ENCODE assay signal across 19 cellular contexts in the genomic region with DNA sequence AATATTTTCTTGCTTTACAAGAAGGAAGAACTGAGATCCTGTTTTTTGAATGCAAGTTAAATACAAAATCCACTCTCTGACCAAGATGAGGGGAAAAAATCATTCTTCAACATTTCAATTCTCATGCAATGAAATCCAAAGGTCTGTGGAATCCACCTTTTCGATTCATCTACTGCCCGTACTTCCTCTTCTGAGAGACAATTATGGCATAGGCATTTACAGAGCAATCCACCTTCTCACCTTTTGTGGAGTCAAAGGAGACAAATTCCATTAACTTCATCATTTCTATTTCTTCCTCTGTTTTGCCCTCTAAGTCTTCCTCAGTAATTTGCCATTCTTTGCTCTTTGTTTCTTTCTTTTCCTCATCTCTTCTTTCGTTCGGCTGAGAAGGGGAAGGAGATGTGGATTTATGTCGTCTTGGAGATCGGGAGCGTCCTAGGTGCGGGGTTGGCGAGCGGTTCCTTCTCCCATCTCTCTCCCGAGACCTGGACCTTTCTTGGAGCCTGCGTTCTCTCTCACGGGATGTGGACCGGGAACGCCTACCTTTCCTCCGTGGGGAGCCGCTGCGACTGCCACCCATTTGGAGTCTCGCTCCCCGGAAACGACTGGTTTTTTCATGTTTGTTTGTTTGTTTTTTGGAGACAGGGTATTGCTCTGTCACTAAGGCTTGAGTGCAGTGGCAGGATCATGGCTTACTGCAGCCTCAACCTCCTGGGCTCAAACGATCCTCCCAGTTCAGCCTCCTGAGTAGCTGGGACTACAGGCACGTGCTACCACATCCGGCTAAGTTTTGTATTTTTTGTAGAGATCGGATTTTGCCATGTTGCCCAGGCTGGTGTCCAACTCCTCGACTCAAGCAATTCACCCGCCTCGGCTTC. TPM values are rescaled to one million over a fixed set of nuclear protein-coding genes. Genes with fewer than 3 reads are reported as not detected.
DNase-seq lines count a peak whose midpoint lies in the region; ATAC-seq and TF ChIP-seq lines count a peak whose summit lies in the region.
"Had no signal": no experiment of that assay in that cellular context is flagged by ENCODE, and none has a peak within 500 bp of the region (broad histone marks: within the 10 kb centered on the region; RNA-seq: fewer than 3 reads in every experiment).

No MANE protein-coding gene starts in this region.

- H3F3A ChIP-seq in GM23338 (replicated peaks; ENCODE audit: low read depth), result no peaks in the 10 kb centered on the region

- no peak overlapping the region; the same call in 1 of the 2 replicates for H3K27ac Mint-ChIP-seq in GM23338
- H3K27ac Mint-ChIP-seq: B cell; CD4-positive, alpha-beta T cell had no signal

- H3K36me3 ChIP-seq in GM23338 (ENCODE audit: insufficient read depth) (no peaks in the 10 kb centered on the region; the same call in 1 of the 2 replicates), spleen (no peaks in the 10 kb centered on the region)

- TF ChIP-seq POLR2A in spleen (IDR thresholded peaks at IDR 0.05), result no peak

- peak overlapping the region; percentile 88 for H2AFZ ChIP-seq in GM23338

- H3K4me3 ChIP-seq in GM23338, result peak overlapping the region; percentile 35
- H3K4me3 ChIP-seq in spleen, result no peak overlapping the region

- H4K20me1 ChIP-seq in GM23338 (replicated peaks; ENCODE audit: insufficient read depth), result no peaks in the 10 kb centered on the region

- H3K27me3 ChIP-seq in GM23338 (ENCODE audit: insufficient read depth) (no peaks in the 10 kb centered on the region), spleen (replicated peaks in 1 of 7) (no peaks in the 10 kb centered on the region)

- H3K4me3 Mint-ChIP-seq in GM23338, result no peak overlapping the region
- H3K4me3 Mint-ChIP-seq: B cell; CD4-positive, alpha-beta T cell had no signal

- H3K4me1 ChIP-seq in GM23338 (ENCODE audit: insufficient read depth) (peaks cover 5% of the 10 kb centered on the region), spleen (no peaks in the 10 kb centered on the region)

- H3K9me2 ChIP-seq in GM23338 (ENCODE audit: insufficient read depth), result no peaks in the 10 kb centered on the region
- H3K9me2 ChIP-seq: SK-N-SH had no signal

- WGBS in spleen, 5 donors, result 79 to 93% (median 89%) methylated on average over 28 of the region's 28 CpGs

- H3K36me3 Mint-ChIP-seq in GM23338 (ENCODE audit: low read depth), result no peaks in the 10 kb centered on the region; the same call in 2 of the 3 replicates

- H3K9me3 Mint-ChIP-seq in GM23338, result peaks cover 15% of the 10 kb centered on the region
- H3K9me3 Mint-ChIP-seq: CD4-positive, alpha-beta T cell had no signal

- H3K79me2 ChIP-seq in GM23338 (replicated peaks; ENCODE audit: insufficient read depth), result no peaks in the 10 kb centered on the region

- peak overlapping the region; percentile 33; the same call in 1 of the 2 replicates for H3K27ac ChIP-seq in GM23338 (ENCODE audit: low read depth)
- H3K27ac ChIP-seq in spleen, result no peak overlapping the region

- no peaks in the 10 kb centered on the region for H3K9me3 ChIP-seq in spleen
- H3K9me3 ChIP-seq: SK-N-SH had no signal

- ATAC-seq in GM23338 (peak; percentile 60; the same call in 2 of the 3 replicates), HG03571 (IDR thresholded peaks at IDR 0.05; ENCODE audit: unreplicated experiment) (no peak)
- ATAC-seq: Panc1, Right ventricle myocardium inferior had no signal

- intact Hi-C loops in spleen (cut with DNase I; ENCODE audit: low total_unique reads), result no loop called here

- TF ChIP-seq CTCF in GM23338 (conservative IDR thresholded peaks at IDR 0.05; ENCODE audit: low read depth in 2 of 2) (no peak), spleen (IDR thresholded peaks at IDR 0.05 in 8 of 11, conservative IDR thresholded peaks at IDR 0.05 in 3 of 11) (no peak)

- H3K4me2 ChIP-seq in GM23338, result 0 out of 2 replicates have a peak overlapping the region, but pooled peaks have one; percentile 22
- H3K4me2 ChIP-seq: SK-N-SH had no signal

- no peaks in the 10 kb centered on the region for H3K4me1 Mint-ChIP-seq in GM23338
- H3K4me1 Mint-ChIP-seq: B cell had no signal

- DNase-seq in GM23338 (ENCODE audit: low spot score) (peak; percentile 33), NCI-H69 (lab: John Stamatoyannopoulos, UW) (peak; percentile 47), iPS-NIHi11 (ENCODE audit: low spot score) (peak; percentile 16), spleen (peak; percentile 45), AG08396 (ENCODE audit: low spot score) (no peak)
- no peak for DNase-seq in stimulated activated CD4-positive, alpha-beta T cell treated with anti-CD3 and anti-CD28 coated beads, Interleukin-2, amount 100 ng/mL, for 24 hours
- DNase-seq in activated naive CD4-positive, alpha-beta T cell treated with anti-CD3 and anti-CD28 coated beads, Interleukin-2, amount 50 U/mL, for 16 hours, result no peak
- DNase-seq: ACHN; CD4-positive, alpha-beta T cell; GOT3; NCI-H1092; NCI-H1694 treated with DMSO at 0.1 percent for 48 hours; NCI-H446; NCI-H82; SK-N-SH had no signal

- H3K27me3 Mint-ChIP-seq in GM23338 (ENCODE audit: insufficient read depth, low read depth, poor library complexity), result peaks cover 2% of the 10 kb centered on the region
- H3K27me3 Mint-ChIP-seq: B cell; CD4-positive, alpha-beta T cell had no signal

TF ChIP-seq in GM23338, 12 proteins besides CTCF, POLR2A, EP300 and RAD21 (continues in another document):
- TF ChIP-seq NANOG (IDR thresholded peaks at IDR 0.05; ENCODE audit: borderline replicate concordance), result no peak
- TF ChIP-seq ZNF331 (CRISPR knock-in tag; IDR thresholded peaks at IDR 0.05; ENCODE audit: low read depth), result no peak
- TF ChIP-seq, protein P1, sequence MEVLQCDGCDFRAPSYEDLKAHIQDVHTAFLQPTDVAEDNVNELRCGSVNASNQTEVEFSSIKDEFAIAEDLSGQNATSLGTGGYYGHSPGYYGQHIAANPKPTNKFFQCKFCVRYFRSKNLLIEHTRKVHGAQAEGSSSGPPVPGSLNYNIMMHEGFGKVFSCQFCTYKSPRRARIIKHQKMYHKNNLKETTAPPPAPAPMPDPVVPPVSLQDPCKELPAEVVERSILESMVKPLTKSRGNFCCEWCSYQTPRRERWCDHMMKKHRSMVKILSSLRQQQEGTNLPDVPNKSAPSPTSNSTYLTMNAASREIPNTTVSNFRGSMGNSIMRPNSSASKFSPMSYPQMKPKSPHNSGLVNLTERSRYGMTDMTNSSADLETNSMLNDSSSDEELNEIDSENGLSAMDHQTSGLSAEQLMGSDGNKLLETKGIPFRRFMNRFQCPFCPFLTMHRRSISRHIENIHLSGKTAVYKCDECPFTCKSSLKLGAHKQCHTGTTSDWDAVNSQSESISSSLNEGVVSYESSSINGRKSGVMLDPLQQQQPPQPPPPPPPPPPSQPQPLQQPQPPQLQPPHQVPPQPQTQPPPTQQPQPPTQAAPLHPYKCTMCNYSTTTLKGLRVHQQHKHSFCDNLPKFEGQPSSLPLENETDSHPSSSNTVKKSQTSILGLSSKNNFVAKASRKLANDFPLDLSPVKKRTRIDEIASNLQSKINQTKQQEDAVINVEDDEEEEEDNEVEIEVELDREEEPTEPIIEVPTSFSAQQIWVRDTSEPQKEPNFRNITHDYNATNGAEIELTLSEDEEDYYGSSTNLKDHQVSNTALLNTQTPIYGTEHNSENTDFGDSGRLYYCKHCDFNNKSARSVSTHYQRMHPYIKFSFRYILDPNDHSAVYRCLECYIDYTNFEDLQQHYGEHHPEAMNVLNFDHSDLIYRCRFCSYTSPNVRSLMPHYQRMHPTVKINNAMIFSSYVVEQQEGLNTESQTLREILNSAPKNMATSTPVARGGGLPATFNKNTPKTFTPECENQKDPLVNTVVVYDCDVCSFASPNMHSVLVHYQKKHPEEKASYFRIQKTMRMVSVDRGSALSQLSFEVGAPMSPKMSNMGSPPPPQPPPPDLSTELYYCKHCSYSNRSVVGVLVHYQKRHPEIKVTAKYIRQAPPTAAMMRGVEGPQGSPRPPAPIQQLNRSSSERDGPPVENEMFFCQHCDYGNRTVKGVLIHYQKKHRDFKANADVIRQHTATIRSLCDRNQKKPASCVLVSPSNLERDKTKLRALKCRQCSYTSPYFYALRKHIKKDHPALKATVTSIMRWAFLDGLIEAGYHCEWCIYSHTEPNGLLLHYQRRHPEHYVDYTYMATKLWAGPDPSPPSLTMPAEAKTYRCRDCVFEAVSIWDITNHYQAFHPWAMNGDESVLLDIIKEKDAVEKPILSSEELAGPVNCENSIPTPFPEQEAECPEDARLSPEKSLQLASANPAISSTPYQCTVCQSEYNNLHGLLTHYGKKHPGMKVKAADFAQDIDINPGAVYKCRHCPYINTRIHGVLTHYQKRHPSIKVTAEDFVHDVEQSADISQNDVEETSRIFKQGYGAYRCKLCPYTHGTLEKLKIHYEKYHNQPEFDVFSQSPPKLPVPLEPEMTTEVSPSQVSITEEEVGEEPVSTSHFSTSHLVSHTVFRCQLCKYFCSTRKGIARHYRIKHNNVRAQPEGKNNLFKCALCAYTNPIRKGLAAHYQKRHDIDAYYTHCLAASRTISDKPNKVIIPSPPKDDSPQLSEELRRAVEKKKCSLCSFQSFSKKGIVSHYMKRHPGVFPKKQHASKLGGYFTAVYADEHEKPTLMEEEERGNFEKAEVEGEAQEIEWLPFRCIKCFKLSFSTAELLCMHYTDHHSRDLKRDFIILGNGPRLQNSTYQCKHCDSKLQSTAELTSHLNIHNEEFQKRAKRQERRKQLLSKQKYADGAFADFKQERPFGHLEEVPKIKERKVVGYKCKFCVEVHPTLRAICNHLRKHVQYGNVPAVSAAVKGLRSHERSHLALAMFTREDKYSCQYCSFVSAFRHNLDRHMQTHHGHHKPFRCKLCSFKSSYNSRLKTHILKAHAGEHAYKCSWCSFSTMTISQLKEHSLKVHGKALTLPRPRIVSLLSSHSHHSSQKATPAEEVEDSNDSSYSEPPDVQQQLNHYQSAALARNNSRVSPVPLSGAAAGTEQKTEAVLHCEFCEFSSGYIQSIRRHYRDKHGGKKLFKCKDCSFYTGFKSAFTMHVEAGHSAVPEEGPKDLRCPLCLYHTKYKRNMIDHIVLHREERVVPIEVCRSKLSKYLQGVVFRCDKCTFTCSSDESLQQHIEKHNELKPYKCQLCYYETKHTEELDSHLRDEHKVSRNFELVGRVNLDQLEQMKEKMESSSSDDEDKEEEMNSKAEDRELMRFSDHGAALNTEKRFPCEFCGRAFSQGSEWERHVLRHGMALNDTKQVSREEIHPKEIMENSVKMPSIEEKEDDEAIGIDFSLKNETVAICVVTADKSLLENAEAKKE (CRISPR knock-in tag; IDR thresholded peaks at IDR 0.05), result no peak
- no peak for TF ChIP-seq STAT1 (IDR thresholded peaks at IDR 0.05; ENCODE audit: unreplicated experiment)
- TF ChIP-seq POLR2AphosphoS5 (IDR thresholded peaks at IDR 0.05; ENCODE audit: low read depth), result no peak
- TF ChIP-seq EZH2phosphoT487 (IDR thresholded peaks at IDR 0.05; ENCODE audit: unreplicated experiment), result no peak
- TF ChIP-seq CREB1 (CRISPR knock-in tag; IDR thresholded peaks at IDR 0.05; ENCODE audit: low read depth), result no peak

RNA-seq across cellular contexts. Expression of a gene that starts 24.3 kb away (rescaled TPM):
- total RNA-seq in GM23338 (2014; rRNA removed; shearing (Covaris generic)), result 46.3 and 50.9 TPM in 2 replicates
- polyA plus RNA-seq in GM23338 (2016; fragmentation: Nextera tagmentation; extraction: Ambion mirVana), result 25.2 and 31.3 TPM in 2 replicates
- total RNA-seq in spleen, result 10 to 100 TPM; 60.5 to 84.3 (median 71.1) TPM
- 1 to 10 TPM; 5.1 to 8.0 (median 5.7) TPM for polyA plus RNA-seq in spleen

RNA-seq across cellular contexts. Expression of a gene that starts 38.6 kb away (rescaled TPM):
- total RNA-seq in GM23338 (2014; rRNA removed; shearing (Covaris generic)), result 25.3 and 29.2 TPM in 2 replicates
- polyA plus RNA-seq in GM23338 (2016; fragmentation: Nextera tagmentation; extraction: Ambion mirVana) (86.0 and 90.1 TPM in 2 replicates), spleen (10 to 100 TPM; 28.6 to 34.5 (median 34.2) TPM)
- total RNA-seq in spleen, result 10 to 100 TPM; 16.2 to 26.1 (median 17.1) TPM

Comparison
In these comparisons a context has a peak if more than half of its experiments do, and no peak if none do; other contexts are left out.
1. DNase-seq: peak in GM23338 (single experiment), NCI-H69 (single experiment), iPS-NIHi11 (single experiment) and spleen (single experiment); none in stimulated activated CD4-positive, alpha-beta T cell treated with anti-CD3 and anti-CD28 coated beads, Interleukin-2, amount 100 ng/mL, for 24 hours (0 of 2), AG08396 (single experiment) and activated naive CD4-positive, alpha-beta T cell treated with anti-CD3 and anti-CD28 coated beads, Interleukin-2, amount 50 U/mL, for 16 hours (single experiment).